ENCODE assay signal across 9 cellular contexts in genomic region chr3:43855674-43856299, GRCh38.
DNase-seq lines count a peak whose midpoint lies in the region; ATAC-seq and TF ChIP-seq lines count a peak whose summit lies in the region.
"Had no signal": no experiment of that assay in that cellular context is flagged by ENCODE, and none has a peak within 500 bp of the region (broad histone marks: within the 10 kb centered on the region; RNA-seq: fewer than 3 reads in every experiment).

No MANE protein-coding gene starts in this region.

- 30% methylated on average over 3 of the region's 3 CpGs for WGBS in hepatocyte (ENCODE audit: low lambda C conversion rate, missing lambda C conversion rate)

- H3K4me3 ChIP-seq in Peyer's patch = no peak overlapping the region
- H3K4me3 ChIP-seq in hepatocyte = no peak overlapping the region
- H3K4me3 ChIP-seq: BLaER1 had no signal

- no peak overlapping the region for H2AFZ ChIP-seq in hepatocyte

- TF ChIP-seq CTCF in Peyer's patch (IDR thresholded peaks at IDR 0.05) (peak in 4 of 6 experiments; percentile 51 to 64 (median 62)), hepatocyte (IDR thresholded peaks at IDR 0.05; ENCODE audit: poor library complexity) (peak; percentile 63)

- H3K4me1 ChIP-seq in Peyer's patch = no peaks in the 10 kb centered on the region
- H3K4me1 ChIP-seq in hepatocyte (ENCODE audit: insufficient read depth) = peaks cover 4% of the 10 kb centered on the region
- H3K4me1 ChIP-seq: BLaER1 had no signal

- H3K36me3 ChIP-seq in Peyer's patch = no peaks in the 10 kb centered on the region
- H3K36me3 ChIP-seq in hepatocyte (replicated peaks; ENCODE audit: insufficient read depth, low read depth) = no peaks in the 10 kb centered on the region
- H3K36me3 ChIP-seq: BLaER1 had no signal

- no peaks in the 10 kb centered on the region for H3K9me3 ChIP-seq in Peyer's patch
- no peaks in the 10 kb centered on the region for H3K9me3 ChIP-seq in hepatocyte (ENCODE audit: low read depth)
- H3K9me3 ChIP-seq: BLaER1 had no signal

- TF ChIP-seq POLR2A in Peyer's patch (IDR thresholded peaks at IDR 0.05) = no peak

- H3K27ac ChIP-seq in Peyer's patch = no peak overlapping the region
- no peak overlapping the region for H3K27ac ChIP-seq in hepatocyte
- H3K27ac ChIP-seq: BLaER1 had no signal

- no peaks in the 10 kb centered on the region for H3K9me2 ChIP-seq in hepatocyte (replicated peaks; ENCODE audit: insufficient read depth)

- DNase-seq in DMS79 treated with DMSO at 0.1 percent for 48 hours (lab: John Stamatoyannopoulos, UW) = peak; percentile 7
- no peak for DNase-seq in DMS79 (lab: John Stamatoyannopoulos, UW)
- peak; percentile 31 to 77 (median 58) for DNase-seq in Peyer's patch
- peak in 30 of 56 donors; percentile 3 to 64 (median 26) for DNase-seq in amygdala (lab: John Stamatoyannopoulos, UW)
- peak; percentile 76 for DNase-seq in hepatocyte (ENCODE audit: low spot score)
- DNase-seq in stimulated activated CD4-positive, alpha-beta T cell treated with anti-CD3 and anti-CD28 coated beads, Interleukin-15, amount 100 ng/mL, for 48 hours (ENCODE audit: low read depth in 2 of 2) = peak; percentile 7 to 10

- peak; percentile 51 for ATAC-seq in HG03571 (IDR thresholded peaks at IDR 0.05; ENCODE audit: unreplicated experiment)
- ATAC-seq in GM21367 (IDR thresholded peaks at IDR 0.05; ENCODE audit: unreplicated experiment) = no peak

- H3K4me2 ChIP-seq in hepatocyte = no peak overlapping the region
- H3K4me2 ChIP-seq: BLaER1 had no signal

- H3K27me3 ChIP-seq in Peyer's patch (no peaks in the 10 kb centered on the region), hepatocyte (peaks cover 6% of the 10 kb centered on the region)
- H3K27me3 ChIP-seq: BLaER1 had no signal

- no peaks in the 10 kb centered on the region for H4K20me1 ChIP-seq in hepatocyte (ENCODE audit: insufficient read depth, poor library complexity, severe bottlenecking)
- H4K20me1 ChIP-seq: BLaER1 had no signal

- H3K79me2 ChIP-seq in hepatocyte = no peaks in the 10 kb centered on the region
